ENCODE assay signal across 13 cellular contexts in the genomic region with DNA sequence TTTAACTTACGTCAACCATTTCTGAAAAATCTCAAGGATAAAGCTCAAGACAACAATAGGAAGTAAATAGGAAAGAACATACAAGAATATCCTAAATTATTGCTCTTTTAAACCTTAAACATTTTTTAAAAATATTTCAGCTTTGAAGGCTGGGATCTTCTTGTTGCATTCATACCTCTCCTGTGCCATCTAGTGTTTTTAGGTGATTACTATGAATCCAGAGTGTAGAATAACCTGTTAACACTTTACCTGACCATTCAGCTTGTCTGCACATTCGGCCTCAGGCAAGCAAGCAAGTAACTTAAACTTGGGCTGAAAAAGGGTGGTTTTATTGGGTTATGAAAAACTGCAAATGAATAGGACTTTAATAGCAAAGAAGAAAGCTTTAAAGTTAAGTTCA.
DNase-seq lines count a peak whose midpoint lies in the region; ATAC-seq lines count a peak whose summit lies in the region.
"Had no signal": no experiment of that assay in that cellular context is flagged by ENCODE, and none has a peak within 500 bp of the region (broad histone marks: within the 10 kb centered on the region; RNA-seq: fewer than 3 reads in every experiment).

No MANE protein-coding gene starts in this region.

- CTCF ChIA-PET in activated CD8-positive, alpha-beta T cell treated with anti-CD3 and anti-CD28 coated beads, Interleukin-2, amount 10 ng/mL, durations not matched to agents 7 days and 5 days (lab: Charles Lee), result no interaction called here

- H3K27me3 Mint-ChIP-seq in activated CD8-positive, alpha-beta T cell treated with anti-CD3 and anti-CD28 coated beads, Interleukin-2, amount 10 ng/mL, durations not matched to agents 7 days and 5 days (ENCODE audit: low read depth), result no peaks in the 10 kb centered on the region

- peaks cover 15% of the 10 kb centered on the region for H3K9me3 Mint-ChIP-seq in activated CD8-positive, alpha-beta T cell treated with anti-CD3 and anti-CD28 coated beads, Interleukin-2, amount 10 ng/mL, durations not matched to agents 7 days and 5 days (ENCODE audit: insufficient read depth)

- DNase-seq in AG20443 (ENCODE audit: low spot score) (peak; percentile 14), astrocyte of the hippocampus (ENCODE audit: low read depth, low spot score) (peak; percentile 45), kidney glomerular epithelial cell (lab: John Stamatoyannopoulos, UW) (peak; percentile 33), MV-4-11 (lab: John Stamatoyannopoulos, UW) (no peak), SW480 (ENCODE audit: low spot score) (no peak)
- DNase-seq in Jurkat, Clone E6-1 (ENCODE audit: low read depth, low spot score), result peak; percentile 8
- DNase-seq in activated CD8-positive, alpha-beta T cell treated with anti-CD3 and anti-CD28 coated beads, Interleukin-2, amount 10 ng/mL, durations not matched to agents 7 days and 5 days, result no peak
- DNase-seq: activated effector memory CD4-positive, alpha-beta T cell treated with Interleukin-2 at 50 U/mL for 16 hours; DMS 273 treated with DMSO at 0.1 percent for 48 hours; NCI-H1436 treated with DMSO at 0.1 percent for 48 hours; upper lobe of left lung had no signal

- no peaks in the 10 kb centered on the region for H3K36me3 Mint-ChIP-seq in activated CD8-positive, alpha-beta T cell treated with anti-CD3 and anti-CD28 coated beads, Interleukin-2, amount 10 ng/mL, durations not matched to agents 7 days and 5 days (ENCODE audit: low read depth)

- no peak overlapping the region for H3K4me3 ChIP-seq in Jurkat, Clone E6-1 (ENCODE audit: low read length)
- H3K4me3 ChIP-seq: coronary artery, upper lobe of left lung had no signal

- no peak overlapping the region for H3K27ac Mint-ChIP-seq in activated CD8-positive, alpha-beta T cell treated with anti-CD3 and anti-CD28 coated beads, Interleukin-2, amount 10 ng/mL, durations not matched to agents 7 days and 5 days

- H3K4me1 Mint-ChIP-seq in activated CD8-positive, alpha-beta T cell treated with anti-CD3 and anti-CD28 coated beads, Interleukin-2, amount 10 ng/mL, durations not matched to agents 7 days and 5 days (ENCODE audit: low read depth), result no peaks in the 10 kb centered on the region

- ATAC-seq in activated CD8-positive, alpha-beta T cell treated with anti-CD3 and anti-CD28 coated beads, Interleukin-2, amount 10 ng/mL, durations not matched to agents 7 days and 5 days, result no peak
- ATAC-seq in GM21367 (IDR thresholded peaks at IDR 0.05; ENCODE audit: unreplicated experiment), result no peak

- no peak overlapping the region for H3K4me3 Mint-ChIP-seq in activated CD8-positive, alpha-beta T cell treated with anti-CD3 and anti-CD28 coated beads, Interleukin-2, amount 10 ng/mL, durations not matched to agents 7 days and 5 days

- POLR2A ChIA-PET in activated CD8-positive, alpha-beta T cell treated with anti-CD3 and anti-CD28 coated beads, Interleukin-2, amount 10 ng/mL, durations not matched to agents 7 days and 5 days (lab: Charles Lee), result no interaction called here

Comparison
In these comparisons a context has a peak if more than half of its experiments do, and no peak if none do; other contexts are left out.
1. DNase-seq: peak in AG20443 (single experiment), Jurkat, Clone E6-1 (single experiment), astrocyte of the hippocampus (single experiment) and kidney glomerular epithelial cell (single experiment); none in MV-4-11 (single experiment), activated CD8-positive, alpha-beta T cell treated with anti-CD3 and anti-CD28 coated beads, Interleukin-2, amount 10 ng/mL, durations not matched to agents 7 days and 5 days (single experiment) and SW480 (single experiment).